ENCODE assay signal across 9 cellular contexts in genomic region chr1:221741971-221742554, GRCh38.
DNase-seq lines count a peak whose midpoint lies in the region; ATAC-seq, FAIRE-seq and TF ChIP-seq lines count a peak whose summit lies in the region.
"Had no signal": no experiment of that assay in that cellular context is flagged by ENCODE, and none has a peak within 500 bp of the region (broad histone marks: within the 10 kb centered on the region; RNA-seq: fewer than 3 reads in every experiment).

TSS of gene DUSP10 (minus strand) at chr1:221742089. CDS start at chr1:221739744, 2,345 bp downstream.

- H3K9me3 Mint-ChIP-seq in central memory CD8-positive, alpha-beta T cell = no peaks in the 10 kb centered on the region

- H3K4me3 Mint-ChIP-seq in central memory CD8-positive, alpha-beta T cell = no peak within 1 kb of the TSS

- ATAC-seq in GM19035 (IDR thresholded peaks at IDR 0.05; ENCODE audit: unreplicated experiment) (peak; percentile 83), HG03342 (IDR thresholded peaks at IDR 0.05; ENCODE audit: unreplicated experiment) (peak; percentile 82)
- peak; percentile 83 for ATAC-seq in central memory CD8-positive, alpha-beta T cell (replicated peaks; ENCODE audit: extremely low read depth, poor library complexity, severe bottlenecking)

- TF ChIP-seq CTCF in AG10803 (conservative IDR thresholded peaks at IDR 0.05; ENCODE audit: low read length) = no peak; the same call in 1 of the 2 replicates

- no peaks in the 10 kb centered on the region for H3K27me3 Mint-ChIP-seq in central memory CD8-positive, alpha-beta T cell
- H3K27me3 Mint-ChIP-seq: activated naive CD8-positive, alpha-beta T cell had no signal

- peaks cover 20% of the 10 kb centered on the region for H3K4me1 Mint-ChIP-seq in central memory CD8-positive, alpha-beta T cell

- H3K4me3 ChIP-seq in AG10803 (ENCODE audit: low read length) = peak within 1 kb of the TSS; percentile 97

- FAIRE-seq in islet of Langerhans (lab: Jason Lieb, UNC) = peak; percentile 92

- H3K27ac Mint-ChIP-seq in central memory CD8-positive, alpha-beta T cell (ENCODE audit: low read depth) = no peak within 1 kb of the TSS

- peaks cover 16% of the 10 kb centered on the region for H3K36me3 Mint-ChIP-seq in central memory CD8-positive, alpha-beta T cell (ENCODE audit: insufficient read depth)

- DNase-seq in AG10803 (ENCODE audit: low read depth) (peak; percentile 100), NCI-H446 (lab: John Stamatoyannopoulos, UW) (peak; percentile 98 to 99)
- DNase-seq in activated CD4-positive, CD25-positive, alpha-beta regulatory T cell treated with anti-CD3 and anti-CD28 coated beads, Interleukin-2, amount 50 U/mL, for 16 hours (ENCODE audit: low read depth, low spot score) = peak; percentile 97
- peak; percentile 97 to 100 for DNase-seq in central memory CD8-positive, alpha-beta T cell (ENCODE audit: low spot score in 2 of 2)
- peak; percentile 94 to 96 for DNase-seq in stimulated activated CD4-positive, alpha-beta T cell treated with anti-CD3 and anti-CD28 coated beads, Interleukin-12 subunit alpha, Interleukin-12 subunit beta, amount 100 ng/mL, for 24 hours (ENCODE audit: low read depth in 2 of 2)

Comparison
In these comparisons a context has a peak if more than half of its experiments do, and no peak if none do; other contexts are left out.
1. Peak in every context shown above with its lines: DNase-seq, ATAC-seq and H3K4me3 ChIP-seq.